7 cellular contexts compared by ENCODE assay signal in genomic region chr9:124769451-124770358, GRCh38. TPM values are rescaled to one million over a fixed set of nuclear protein-coding genes. Genes with fewer than 3 reads are reported as not detected.
DNase-seq lines count a peak whose midpoint lies in the region; ATAC-seq and TF ChIP-seq lines count a peak whose summit lies in the region.

No MANE protein-coding gene starts in this region.

- ATAC-seq in GM21360 (IDR thresholded peaks at IDR 0.05; ENCODE audit: unreplicated experiment): no peak
- no peak for ATAC-seq in GM21381 (IDR thresholded peaks at IDR 0.05; ENCODE audit: unreplicated experiment)

- peaks cover 9% of the 10 kb centered on the region for H3K27me3 ChIP-seq in kidney epithelial cell (ENCODE audit: control insufficient read depth, insufficient read depth, low read length)

- H3K4me3 Mint-ChIP-seq in stimulated activated naive CD8-positive, alpha-beta T cell treated with anti-CD3 and anti-CD28 coated beads, Interleukin-15, Interleukin-2, amounts not matched to agents 100 ng/mL and 50 ng/mL, for 24 hours: peak overlapping the region; percentile 86

- H3K9me3 Mint-ChIP-seq in stimulated activated naive CD8-positive, alpha-beta T cell treated with anti-CD3 and anti-CD28 coated beads, Interleukin-15, Interleukin-2, amounts not matched to agents 100 ng/mL and 50 ng/mL, for 24 hours: no peaks in the 10 kb centered on the region

- H3K36me3 Mint-ChIP-seq in stimulated activated naive CD8-positive, alpha-beta T cell treated with anti-CD3 and anti-CD28 coated beads, Interleukin-15, Interleukin-2, amounts not matched to agents 100 ng/mL and 50 ng/mL, for 24 hours (ENCODE audit: low read depth): no peaks in the 10 kb centered on the region

- no peaks in the 10 kb centered on the region for H3K36me3 ChIP-seq in kidney epithelial cell (ENCODE audit: control insufficient read depth, insufficient read depth, low read length)

- peaks cover 72% of the 10 kb centered on the region for H3K27me3 Mint-ChIP-seq in stimulated activated naive CD8-positive, alpha-beta T cell treated with anti-CD3 and anti-CD28 coated beads, Interleukin-15, Interleukin-2, amounts not matched to agents 100 ng/mL and 50 ng/mL, for 24 hours

- in situ Hi-C loops in astrocyte of the cerebellum (cut with HindIII; ENCODE audit: low sequenced_read_pairs): loop anchor here (5.0 kb wide), 1 partner anchor 83 kb away; the partner anchor contains the start of gene WDR38

- DNase-seq in NCI-H2171 treated with DMSO at 0.1 percent for 48 hours (lab: John Stamatoyannopoulos, UW): peak; percentile 44
- no peak for DNase-seq in astrocyte of the cerebellum (ENCODE audit: low read depth)
- DNase-seq in kidney epithelial cell (ENCODE audit: low read depth): no peak

- H3K4me3 ChIP-seq in GM12875 (ENCODE audit: low read depth, low read length) (peak overlapping the region; percentile 98), astrocyte of the cerebellum (ENCODE audit: low read depth, low read length) (peak overlapping the region; percentile 66), kidney epithelial cell (ENCODE audit: low read depth, low read length) (peak overlapping the region; percentile 83)

- H3K4me1 Mint-ChIP-seq in stimulated activated naive CD8-positive, alpha-beta T cell treated with anti-CD3 and anti-CD28 coated beads, Interleukin-15, Interleukin-2, amounts not matched to agents 100 ng/mL and 50 ng/mL, for 24 hours (ENCODE audit: low read depth): peaks cover 45% of the 10 kb centered on the region

- no peak overlapping the region for H3K27ac Mint-ChIP-seq in stimulated activated naive CD8-positive, alpha-beta T cell treated with anti-CD3 and anti-CD28 coated beads, Interleukin-15, Interleukin-2, amounts not matched to agents 100 ng/mL and 50 ng/mL, for 24 hours

- TF ChIP-seq CTCF in GM12875 (IDR thresholded peaks at IDR 0.05; ENCODE audit: borderline replicate concordance, insufficient read depth, low read depth, low read length) (no peak), astrocyte of the cerebellum (IDR thresholded peaks at IDR 0.05; ENCODE audit: low read depth, low read length, missing control alignments) (no peak), kidney epithelial cell (IDR thresholded peaks at IDR 0.05; ENCODE audit: insufficient read depth, low read length, poor library complexity, severe bottlenecking) (no peak)

RNA-seq across cellular contexts. Expression of gene NR6A1, which starts 1.4 kb away (rescaled TPM):
- total RNA-seq in kidney epithelial cell: 0.92 and 2.2 TPM in 2 replicates

RNA-seq across cellular contexts. Expression of gene OLFML2A, which starts 7.2 kb away (rescaled TPM):
- 7.0 and 16.4 TPM in 2 replicates for total RNA-seq in kidney epithelial cell
